In genomic region chr7:91940171-91940570, GRCh38 we compare ENCODE assay signal across 9 cellular contexts. TPM values are rescaled to one million over a fixed set of nuclear protein-coding genes. Genes with fewer than 3 reads are reported as not detected.
A peak's percentile ranks its signal among the peaks of the same experiment; 100 is the strongest.
DNase-seq lines count a peak whose midpoint lies in the region; ATAC-seq, FAIRE-seq and TF ChIP-seq lines count a peak whose summit lies in the region.
"Had no signal": no experiment of that assay in that cellular context is flagged by ENCODE, and none has a peak within 500 bp of the region (broad histone marks: within the 10 kb centered on the region; RNA-seq: fewer than 3 reads in every experiment).

No MANE protein-coding gene starts in this region.

- peak overlapping the region; percentile 87 to 98 (median 94) for H3K27ac ChIP-seq in pancreas

- TF ChIP-seq CTCF in pancreas (IDR thresholded peaks at IDR 0.05) (no peak), D721Med (IDR thresholded peaks at IDR 0.05; ENCODE audit: insufficient read depth, missing control alignments) (no peak)

- H3K27me3 ChIP-seq in pancreas: peaks cover 0 to 4% (median 0%) of the 10 kb centered on the region in 4 donors

- peak; percentile 34 for DNase-seq in NK-92 treated with Interleukin-12 subunit alpha and Interleukin-12 subunit beta, amount 100 ng/mL, for 24 hours (lab: John Stamatoyannopoulos, UW)
- DNase-seq in NK-92 (lab: John Stamatoyannopoulos, UW; ENCODE audit: unreplicated experiment) (no peak), NCI-H748 treated with DMSO at 0.1 percent for 48 hours (lab: John Stamatoyannopoulos, UW) (peak; percentile 41), Right ventricle myocardium superior (no peak), pancreas (peak in 1 of 6 donors; percentile 20), D721Med (ENCODE audit: insufficient read length, low spot score) (no peak)
- DNase-seq in activated naive CD4-positive, alpha-beta T cell treated with anti-CD3 and anti-CD28 coated beads, Interleukin-2, amount 50 U/mL, for 16 hours: peak; percentile 15

- no peaks in the 10 kb centered on the region for H3K9me3 ChIP-seq in pancreas

- peak; percentile 26 for ATAC-seq in HG02884 (IDR thresholded peaks at IDR 0.05; ENCODE audit: unreplicated experiment)
- ATAC-seq in Right ventricle myocardium superior (ENCODE audit: poor library complexity): peak; percentile 43
- ATAC-seq in pancreas: peak; percentile 20 to 46 (median 26)

- WGBS in pancreas, 2 donors: 0% methylated on average over 12 of the region's 12 CpGs

- FAIRE-seq in pancreas (lab: Jason Lieb, UNC) (no peak), D721Med (lab: Jason Lieb, UNC) (no peak)
- FAIRE-seq: islet of Langerhans had no signal

- intact Hi-C loops in Right ventricle myocardium superior (cut with DNase I): no loop called here
- intact Hi-C loops in pancreas (cut with DNase I): no loop called here

- H3K4me1 ChIP-seq in pancreas: peaks cover 8 to 17% (median 11%) of the 10 kb centered on the region in 3 donors

- H3K36me3 ChIP-seq in pancreas: no peaks in the 10 kb centered on the region

- H3K4me3 ChIP-seq in pancreas: peak overlapping the region; percentile 70 to 92 (median 83)

RNA-seq across cellular contexts. Expression of gene AKAP9, which starts 0.5 kb away (rescaled TPM):
- 44.0 TPM for total RNA-seq in Right ventricle myocardium superior
- 10 to 100 TPM; 35.0 to 60.4 (median 46.8) TPM for total RNA-seq in pancreas
- 10 to 100 TPM; 17.8 to 26.8 TPM for polyA plus RNA-seq in pancreas

RNA-seq across cellular contexts. Expression of gene MTERF1, which starts 59.7 kb away (rescaled TPM):
- total RNA-seq in Right ventricle myocardium superior (9.6 TPM), pancreas (1 to 10 TPM; 1.9 to 9.0 (median 4.9) TPM)
- polyA plus RNA-seq in pancreas: 1 to 10 TPM; 2.9 to 6.3 TPM

Comparison
In these comparisons a context has a peak if more than half of its experiments do, and no peak if none do; other contexts are left out.
1. DNase-seq: peak in NK-92 treated with Interleukin-12 subunit alpha and Interleukin-12 subunit beta, amount 100 ng/mL, for 24 hours (single experiment), NCI-H748 treated with DMSO at 0.1 percent for 48 hours (single experiment) and activated naive CD4-positive, alpha-beta T cell treated with anti-CD3 and anti-CD28 coated beads, Interleukin-2, amount 50 U/mL, for 16 hours (single experiment); none in NK-92 (single experiment), Right ventricle myocardium superior (single experiment) and D721Med (single experiment).
2. Peak in every context shown above with its lines, with median percentiles within 50 percentile points of each other: ATAC-seq.